Comparison of ENCODE assay signal across 15 cellular contexts in the genomic region with DNA sequence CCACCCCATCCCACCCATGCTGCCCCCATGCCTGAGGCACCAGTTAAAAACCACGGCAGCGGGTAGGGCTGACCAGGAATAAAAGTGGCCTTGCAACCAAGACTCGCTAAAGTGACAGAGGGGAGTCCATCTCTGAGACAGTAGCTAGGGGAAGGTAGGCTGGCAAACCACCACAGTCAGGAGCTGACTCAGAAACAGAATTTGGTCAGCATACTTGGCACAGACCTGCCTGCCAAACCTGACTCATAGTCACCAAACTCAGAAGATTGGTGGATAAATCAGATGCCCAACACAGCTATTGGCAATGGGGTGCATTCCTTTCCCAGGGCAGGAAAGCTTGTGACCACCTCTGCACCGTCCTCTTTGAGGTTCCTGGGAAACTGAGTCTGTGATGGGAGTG.
DNase-seq lines count a peak whose midpoint lies in the region; ATAC-seq, FAIRE-seq and TF ChIP-seq lines count a peak whose summit lies in the region.
"Had no signal": no experiment of that assay in that cellular context is flagged by ENCODE, and none has a peak within 500 bp of the region (broad histone marks: within the 10 kb centered on the region; RNA-seq: fewer than 3 reads in every experiment).

No MANE protein-coding gene starts in this region.

- no peak overlapping the region for H3K27ac Mint-ChIP-seq in CD8-positive, alpha-beta T cell
- H3K27ac Mint-ChIP-seq: stimulated activated naive CD8-positive, alpha-beta T cell treated with anti-CD3 and anti-CD28 coated beads, Interleukin-15, Interleukin-2, amounts not matched to agents 100 ng/mL and 50 ng/mL, for 24 hours had no signal

- TF ChIP-seq POLR2A in A549 (IDR thresholded peaks at IDR 0.05; ENCODE audit: low read length): no peak

- no peaks in the 10 kb centered on the region for H3K4me1 Mint-ChIP-seq in CD8-positive, alpha-beta T cell (ENCODE audit: low read depth)

- no peak for FAIRE-seq in A549 (lab: Jason Lieb, UNC)

- H3K4me2 ChIP-seq in A549: peak overlapping the region; percentile 18

- no peaks in the 10 kb centered on the region for H3K36me3 Mint-ChIP-seq in CD8-positive, alpha-beta T cell

- H3K4me1 ChIP-seq in A549: peaks cover 46% of the 10 kb centered on the region
- H3K4me1 ChIP-seq in foreskin keratinocyte: peaks cover 9% of the 10 kb centered on the region
- no peaks in the 10 kb centered on the region for H3K4me1 ChIP-seq in CD8-positive, alpha-beta T cell (ENCODE audit: insufficient read depth, low read length)

- no peaks in the 10 kb centered on the region for H3K27me3 ChIP-seq in foreskin keratinocyte
- H3K27me3 ChIP-seq in CD8-positive, alpha-beta T cell (ENCODE audit: insufficient read depth, low read length): no peaks in the 10 kb centered on the region

- no peaks in the 10 kb centered on the region for H3K27me3 Mint-ChIP-seq in CD8-positive, alpha-beta T cell (ENCODE audit: low read depth)

- intact Hi-C loops in CD8-positive, alpha-beta T cell (cut with DNase I, micrococcal nuclease): no loop called here

- POLR2A ChIA-PET in A549 (lab: Yijun Ruan, JAX): interaction anchor here (0.6 kb wide), 1 partner anchor 201 kb away, joined by 3 read pairs; no protein-coding TSS in a partner anchor
- POLR2A ChIA-PET in CD8-positive, alpha-beta T cell (lab: Charles Lee): no interaction called here

- H3K4me3 Mint-ChIP-seq in CD8-positive, alpha-beta T cell: no peak overlapping the region
- H3K4me3 Mint-ChIP-seq: stimulated activated naive CD8-positive, alpha-beta T cell treated with anti-CD3 and anti-CD28 coated beads, Interleukin-15, Interleukin-2, amounts not matched to agents 100 ng/mL and 50 ng/mL, for 24 hours had no signal

- peak; percentile 35 to 38 for DNase-seq in A549 (ENCODE audit: low read depth in 1 of 2, low spot score in 1 of 2)
- DNase-seq in EH (ENCODE audit: low read depth): peak; percentile 64
- DNase-seq in SW480 (ENCODE audit: low spot score): peak; percentile 54
- peak; percentile 40 to 67 for DNase-seq in foreskin keratinocyte
- DNase-seq in CD8-positive, alpha-beta T cell: no peak
- DNase-seq: anterior cingulate cortex; Caco-2; effector memory CD4-positive, alpha-beta T cell; heart left ventricle; NCI-H187 treated with DMSO at 0.1 percent for 48 hours; SW 1271 had no signal

- H3K4me3 ChIP-seq in A549: no peak overlapping the region
- H3K4me3 ChIP-seq in CD8-positive, alpha-beta T cell (ENCODE audit: low read depth, low read length): no peak overlapping the region
- H3K4me3 ChIP-seq: heart left ventricle had no signal

- TF ChIP-seq RAD21 in A549 (conservative IDR thresholded peaks at IDR 0.05 in 1 of 2, IDR thresholded peaks at IDR 0.05 in 1 of 2): no peak

- ATAC-seq in A549 (peak in 1 of 2 experiments; percentile 28; a peak in 3 of 6 replicates), foreskin keratinocyte (peak; percentile 50), HG03342 (IDR thresholded peaks at IDR 0.05; ENCODE audit: unreplicated experiment) (no peak), GM18517 (IDR thresholded peaks at IDR 0.05; ENCODE audit: unreplicated experiment) (no peak)
- no peak for ATAC-seq in CD8-positive, alpha-beta T cell
- ATAC-seq: HCT116, heart left ventricle had no signal

- TF ChIP-seq EP300 in A549 (IDR thresholded peaks at IDR 0.05): no peak

- 85% methylated on average over 1 of the region's 4 CpGs for WGBS in A549 (ENCODE audit: missing lambda C conversion rate)

- no peaks in the 10 kb centered on the region for H3K9me3 Mint-ChIP-seq in CD8-positive, alpha-beta T cell
- H3K9me3 Mint-ChIP-seq: stimulated activated naive CD8-positive, alpha-beta T cell treated with anti-CD3 and anti-CD28 coated beads, Interleukin-15, Interleukin-2, amounts not matched to agents 100 ng/mL and 50 ng/mL, for 24 hours had no signal

- peak overlapping the region; percentile 33 to 95; a peak in 4 of 6 replicates for H3K27ac ChIP-seq in A549
- H3K27ac ChIP-seq in foreskin keratinocyte: no peak overlapping the region
- no peak overlapping the region for H3K27ac ChIP-seq in CD8-positive, alpha-beta T cell (ENCODE audit: low read depth, low read length)
- H3K27ac ChIP-seq: heart left ventricle had no signal

- H3K9me3 ChIP-seq in A549: no peaks in the 10 kb centered on the region
- H3K9me3 ChIP-seq in CD8-positive, alpha-beta T cell (ENCODE audit: low read length): no peaks in the 10 kb centered on the region
- H3K9me3 ChIP-seq: Caco-2, heart left ventricle had no signal

- CTCF ChIA-PET in A549 (lab: Yijun Ruan, JAX): no interaction called here
- CTCF ChIA-PET in CD8-positive, alpha-beta T cell (lab: Charles Lee): no interaction called here

- H3K36me3 ChIP-seq in CD8-positive, alpha-beta T cell (ENCODE audit: insufficient read depth, low read length): no peaks in the 10 kb centered on the region
- H3K36me3 ChIP-seq: heart left ventricle had no signal

- TF ChIP-seq CTCF in A549 (IDR thresholded peaks at IDR 0.05) (no peak), foreskin keratinocyte (conservative IDR thresholded peaks at IDR 0.05) (no peak)
- TF ChIP-seq CTCF in CD8-positive, alpha-beta T cell (IDR thresholded peaks at IDR 0.05): no peak

TF ChIP-seq in A549, 52 proteins besides CTCF, POLR2A, EP300 and RAD21:
- TF ChIP-seq, protein P1, sequence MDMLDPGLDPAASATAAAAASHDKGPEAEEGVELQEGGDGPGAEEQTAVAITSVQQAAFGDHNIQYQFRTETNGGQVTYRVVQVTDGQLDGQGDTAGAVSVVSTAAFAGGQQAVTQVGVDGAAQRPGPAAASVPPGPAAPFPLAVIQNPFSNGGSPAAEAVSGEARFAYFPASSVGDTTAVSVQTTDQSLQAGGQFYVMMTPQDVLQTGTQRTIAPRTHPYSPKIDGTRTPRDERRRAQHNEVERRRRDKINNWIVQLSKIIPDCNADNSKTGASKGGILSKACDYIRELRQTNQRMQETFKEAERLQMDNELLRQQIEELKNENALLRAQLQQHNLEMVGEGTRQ (IDR thresholded peaks at IDR 0.05): no peak
- TF ChIP-seq CBX8 (IDR thresholded peaks at IDR 0.05) (no peak), FOSL2 (IDR thresholded peaks at IDR 0.05) (no peak), FOSL2 (CRISPR knock-in tag; IDR thresholded peaks at IDR 0.05) (peak; percentile 35; the same call in 1 of the 2 replicates), JUNB (IDR thresholded peaks at IDR 0.05) (no peak)
TF ChIP-seq in A549: peak in this region for 1.

Comparison
In these comparisons a context has a peak if more than half of its experiments do, and no peak if none do; other contexts are left out.
1. DNase-seq: peak in A549 (2 of 2), EH (single experiment), SW480 (single experiment) and foreskin keratinocyte (2 of 2); none in CD8-positive, alpha-beta T cell (0 of 7).
2. H3K27ac ChIP-seq: peak in A549 (2 of 2); none in foreskin keratinocyte (single experiment) and CD8-positive, alpha-beta T cell (single experiment).